ENCODE assay signal across 20 cellular contexts in the genomic region with DNA sequence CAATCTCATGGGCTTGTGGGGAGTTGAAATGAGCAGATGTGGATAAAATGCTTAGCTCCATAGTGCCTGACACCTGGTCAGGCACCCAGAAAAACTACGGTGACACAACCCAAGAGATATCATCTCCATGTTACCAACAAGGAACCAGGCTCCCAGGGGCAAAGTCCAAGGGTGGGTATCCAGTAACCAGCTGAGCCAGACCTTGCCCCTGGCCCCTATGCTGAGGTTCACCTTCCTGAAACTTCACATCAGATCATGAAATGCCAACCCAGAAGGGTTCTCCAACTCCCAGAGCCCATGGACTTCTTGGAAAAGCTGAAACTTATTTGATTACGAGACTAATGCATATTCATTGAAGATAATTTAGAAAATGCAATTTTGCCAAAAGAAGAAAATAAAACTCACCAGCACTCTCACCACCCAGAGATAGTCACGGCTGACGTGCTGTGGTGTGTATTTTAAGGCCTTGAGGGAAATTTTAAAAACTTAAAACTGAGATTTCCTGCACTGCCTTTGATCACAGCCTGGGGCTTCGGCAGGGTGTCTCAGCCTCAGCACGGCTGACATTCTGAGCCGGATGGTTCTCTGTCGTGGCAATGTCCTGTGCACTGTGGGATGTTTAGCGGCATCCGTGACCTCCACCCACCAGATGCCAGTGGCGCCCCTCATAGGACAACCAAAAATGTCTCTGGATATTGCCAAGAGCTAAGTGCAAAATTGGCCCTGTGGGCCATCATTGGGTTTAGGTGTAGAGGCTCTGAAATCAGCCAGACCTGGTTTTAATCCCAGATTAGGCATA.
DNase-seq lines count a peak whose midpoint lies in the region; ATAC-seq and TF ChIP-seq lines count a peak whose summit lies in the region.
"Had no signal": no experiment of that assay in that cellular context is flagged by ENCODE, and none has a peak within 500 bp of the region (broad histone marks: within the 10 kb centered on the region; RNA-seq: fewer than 3 reads in every experiment).

No MANE protein-coding gene starts in this region.

- peak overlapping the region in 2 of 10 experiments; percentile 21 to 27; a peak in 2 of 20 replicates for H3K4me3 ChIP-seq in BLaER1 treated with 17β-estradiol and CSF1 and Interleukin-3, amounts not matched to agents 10 nM and 100 nM
- H3K4me3 ChIP-seq in Peyer's patch: no peak overlapping the region

- no peaks in the 10 kb centered on the region for H3K36me3 ChIP-seq in BLaER1 treated with 17β-estradiol and CSF1 and Interleukin-3, amounts not matched to agents 10 nM and 100 nM
- no peaks in the 10 kb centered on the region for H3K36me3 ChIP-seq in Peyer's patch

- H3K36me3 Mint-ChIP-seq in type B pancreatic cell: no peaks in the 10 kb centered on the region
- H3K36me3 Mint-ChIP-seq: CD4-positive, alpha-beta memory T cell had no signal

- no peaks in the 10 kb centered on the region for H3K27me3 ChIP-seq in BLaER1 treated with 17β-estradiol and CSF1 and Interleukin-3, amounts not matched to agents 10 nM and 100 nM
- no peaks in the 10 kb centered on the region for H3K27me3 ChIP-seq in Peyer's patch

- H3K27ac ChIP-seq in BLaER1 treated with 17β-estradiol and CSF1 and Interleukin-3, amounts not matched to agents 10 nM and 100 nM: peak overlapping the region in 4 of 11 experiments; percentile 22 to 38 (median 30); a peak in 4 of 22 replicates
- H3K27ac ChIP-seq in Peyer's patch: no peak overlapping the region
- H3K27ac ChIP-seq: RWPE1 had no signal

- TF ChIP-seq POLR2A in Peyer's patch (IDR thresholded peaks at IDR 0.05): no peak

- H3K4me3 Mint-ChIP-seq in type B pancreatic cell: no peak overlapping the region
- H3K4me3 Mint-ChIP-seq: CD4-positive, alpha-beta memory T cell had no signal

- peaks cover 10% of the 10 kb centered on the region for H3K9me3 Mint-ChIP-seq in type B pancreatic cell

- H3K27ac Mint-ChIP-seq in type B pancreatic cell: no peak overlapping the region
- H3K27ac Mint-ChIP-seq: CD4-positive, alpha-beta memory T cell had no signal

- H3K9me3 ChIP-seq in BLaER1 treated with 17β-estradiol and CSF1 and Interleukin-3, amounts not matched to agents 10 nM and 100 nM (replicated peaks in 1 of 11): peaks cover 6 to 30% (median 18%) of the 10 kb centered on the region in 11 experiments; a peak in 18 of 22 replicates
- H3K9me3 ChIP-seq in Peyer's patch: no peaks in the 10 kb centered on the region

- H3K4me2 ChIP-seq in BLaER1 treated with 17β-estradiol and CSF1 and Interleukin-3, amounts not matched to agents 10 nM and 100 nM: peak overlapping the region in 10 of 11 experiments; percentile 1 to 90 (median 62); a peak in 17 of 22 replicates

- no peaks in the 10 kb centered on the region for H3K4me1 Mint-ChIP-seq in type B pancreatic cell (ENCODE audit: unreplicated experiment)
- H3K4me1 Mint-ChIP-seq: CD4-positive, alpha-beta memory T cell had no signal

- peaks cover 9 to 50% (median 34%) of the 10 kb centered on the region in 10 experiments for H3K4me1 ChIP-seq in BLaER1 treated with 17β-estradiol and CSF1 and Interleukin-3, amounts not matched to agents 10 nM and 100 nM
- no peaks in the 10 kb centered on the region for H3K4me1 ChIP-seq in Peyer's patch

- H3K27me3 Mint-ChIP-seq in type B pancreatic cell: peaks cover 1% of the 10 kb centered on the region

- peak overlapping the region in 2 of 11 experiments; percentile 17 to 34; a peak in 1 of 22 replicates for H3K9ac ChIP-seq in BLaER1 treated with 17β-estradiol and CSF1 and Interleukin-3, amounts not matched to agents 10 nM and 100 nM

- ATAC-seq in left lobe of liver (no peak), HG02678 (IDR thresholded peaks at IDR 0.05; ENCODE audit: unreplicated experiment) (no peak)

- no peak for TF ChIP-seq CTCF in Peyer's patch (IDR thresholded peaks at IDR 0.05)
- TF ChIP-seq CTCF in type B pancreatic cell (conservative IDR thresholded peaks at IDR 0.05): no peak

- DNase-seq in Peyer's patch: peak in 2 of 3 donors; percentile 74 to 83
- DNase-seq in left lobe of liver (ENCODE audit: low spot score): peak; percentile 24
- DNase-seq in type B pancreatic cell (ENCODE audit: extremely low spot score, unreplicated experiment): peak; percentile 24
- DNase-seq in globus pallidus (ENCODE audit: low spot score): no peak
- no peak for DNase-seq in superior temporal gyrus (ENCODE audit: extremely low spot score)
- DNase-seq: C1 segment of cervical spinal cord; CD4-positive, alpha-beta memory T cell; COR-L47; DMS53; H7; NCI-H1105 treated with DMSO at 0.1 percent for 48 hours; NCI-H146; NCI-H1930; NCI-H2107; NCI-H446; NCI-H524 treated with DMSO at 0.1 percent for 48 hours; SHP77 treated with DMSO at 0.1 percent for 48 hours had no signal

- no peaks in the 10 kb centered on the region; a peak in 1 of 22 replicates for H4K20me1 ChIP-seq in BLaER1 treated with 17β-estradiol and CSF1 and Interleukin-3, amounts not matched to agents 10 nM and 100 nM

Comparison
In these comparisons a context has a peak if more than half of its experiments do, and no peak if none do; other contexts are left out.
1. DNase-seq: peak in Peyer's patch (2 of 3), left lobe of liver (single experiment) and type B pancreatic cell (single experiment); none in globus pallidus (single experiment) and superior temporal gyrus (single experiment).